30 cellular contexts compared by ENCODE assay signal in genomic region chr5:98557921-98558320, GRCh38.
"Had no signal": no experiment of that assay in that cellular context is flagged by ENCODE, and none has a peak within 500 bp of the region (broad histone marks: within the 10 kb centered on the region; RNA-seq: fewer than 3 reads in every experiment).

No MANE protein-coding gene starts in this region.

- FAIRE-seq: keratinocyte had no signal

- H3K9ac ChIP-seq: neural progenitor cell, parathyroid adenoma had no signal

- H3K4me3 ChIP-seq: coronary artery, esophagus squamous epithelium, heart right ventricle, lung, mucosa of descending colon, neural progenitor cell, right lobe of liver, smooth muscle cell, suprapubic skin, transverse colon, upper lobe of right lung, uterus had no signal

- H3K36me3 ChIP-seq: esophagus squamous epithelium, heart right ventricle, neural progenitor cell, right lobe of liver, suprapubic skin, transverse colon, upper lobe of right lung, uterus had no signal

- H3K4me1 ChIP-seq: esophagus squamous epithelium, heart right ventricle, parathyroid adenoma, right lobe of liver, suprapubic skin, transverse colon, upper lobe of right lung, uterus had no signal

- H3K27ac ChIP-seq: coronary artery, esophagus squamous epithelium, heart right ventricle, neural progenitor cell, parathyroid adenoma, right lobe of liver, suprapubic skin, transverse colon, upper lobe of right lung, uterus had no signal

- H3K9me3 ChIP-seq: esophagus squamous epithelium, mucosa of descending colon, right lobe of liver, suprapubic skin, transverse colon, upper lobe of right lung, uterus had no signal

- H3K27me3 ChIP-seq: esophagus squamous epithelium, heart right ventricle, neural progenitor cell, right lobe of liver, suprapubic skin, transverse colon, upper lobe of right lung, uterus had no signal

- H2AFZ ChIP-seq: neural progenitor cell, parathyroid adenoma had no signal

- H3K79me2 ChIP-seq: parathyroid adenoma had no signal

- DNase-seq: dermis blood vessel endothelial cell; effector memory CD4-positive, alpha-beta T cell; erythroblast; esophagus squamous epithelium; foreskin melanocyte; glutamatergic neuron; heart right ventricle; hippocampal formation; immature natural killer cell; mesenchymal stem cell; mucosa of descending colon; naive thymus-derived CD4-positive, alpha-beta T cell; right lobe of liver; stimulated activated CD4-positive, alpha-beta T cell treated with anti-CD3 and anti-CD28 coated beads, Interleukin-12 subunit alpha, Interleukin-12 subunit beta, amount 100 ng/mL, for 4 hours; stimulated activated CD4-positive, alpha-beta T cell treated with anti-CD3 and anti-CD28 coated beads, Interleukin-1b, Interleukin-23, amount 100 ng/mL, for 48 hours; stimulated activated CD4-positive, alpha-beta T cell treated with anti-CD3 and anti-CD28 coated beads, Interleukin-4, amount 100 ng/mL, for 1 hour; stimulated activated CD8-positive, alpha-beta memory T cell treated with anti-CD3 and anti-CD28 coated beads, Interleukin-4, amount 100 ng/mL, for 48 hours; stimulated activated naive CD4-positive, alpha-beta T cell; stimulated activated naive CD8-positive, alpha-beta T cell treated with anti-CD3 and anti-CD28 coated beads, Interleukin-15, amount 100 ng/mL, for 72 hours; transverse colon; upper lobe of right lung; uterus had no signal

- ATAC-seq: heart right ventricle; left lobe of liver; mucosa of descending colon; naive thymus-derived CD4-positive, alpha-beta T cell; right lobe of liver; stimulated activated naive CD8-positive, alpha-beta T cell treated with anti-CD3 and anti-CD28 coated beads, Interleukin-15, amount 100 ng/mL, for 72 hours; upper lobe of right lung had no signal

- H3K4me2 ChIP-seq: neural progenitor cell, smooth muscle cell had no signal
